Comparison of ENCODE assay signal across 1 cellular context in the genomic region with DNA sequence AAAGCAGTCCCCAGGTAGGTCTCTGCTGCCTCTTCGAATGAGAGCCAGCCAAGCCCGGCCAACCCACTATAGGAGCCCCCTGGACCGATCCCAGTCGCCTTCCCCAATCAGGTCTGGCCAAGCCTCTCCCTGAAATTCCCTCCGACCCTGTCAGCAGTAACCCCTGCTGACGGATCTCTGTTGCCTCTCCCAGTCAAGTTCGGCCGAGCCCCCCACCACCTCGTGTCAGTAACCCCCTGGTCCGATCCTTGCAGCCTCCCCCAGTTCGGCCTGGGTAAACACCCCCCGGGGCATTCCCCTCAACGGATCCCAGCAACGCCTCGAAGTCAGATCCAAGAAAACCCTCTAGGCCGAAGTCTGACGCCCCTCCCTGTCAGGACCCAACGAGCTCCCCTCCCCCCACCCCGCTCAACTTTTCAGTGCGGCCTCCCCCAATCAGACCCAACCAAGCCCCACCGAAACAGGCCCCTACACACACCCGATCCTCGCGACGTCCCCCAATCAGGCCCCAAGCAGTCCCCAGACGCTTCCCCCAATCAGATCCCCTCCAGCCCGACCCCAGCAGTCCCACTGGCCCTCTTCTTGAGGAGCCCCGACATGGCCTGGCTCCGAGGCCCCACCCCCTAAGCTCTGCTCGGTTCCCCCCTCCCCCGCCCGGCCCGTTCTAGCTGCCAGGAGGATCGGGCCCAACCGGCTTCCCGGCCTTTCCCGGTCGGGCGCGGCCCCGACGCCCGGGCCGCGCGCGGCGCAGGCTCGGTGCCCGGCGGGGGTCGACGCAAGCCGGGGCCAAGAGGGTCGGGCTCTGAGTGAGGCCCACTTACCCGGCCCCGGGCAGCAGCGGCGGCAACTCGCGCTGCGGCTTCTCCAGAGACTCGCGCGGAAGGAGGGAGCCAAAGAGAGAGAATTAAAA.
TF ChIP-seq lines count a peak whose summit lies in the region.

No MANE protein-coding gene starts in this region.

TF ChIP-seq in IMR-90, 13 proteins besides CTCF, POLR2A, EP300 and RAD21:
- TF ChIP-seq MAZ (IDR thresholded peaks at IDR 0.05; ENCODE audit: borderline replicate concordance, low read depth, low read length) (0 out of 2 replicates have a peak, but pooled peaks have one; percentile 45), MAFK (IDR thresholded peaks at IDR 0.05; ENCODE audit: low read depth, low read length) (no peak)
